In genomic region chr7:142889825-142890224, GRCh38 we compare ENCODE assay signal across 28 cellular contexts. TPM values are rescaled to one million over a fixed set of nuclear protein-coding genes. Genes with fewer than 3 reads are reported as not detected.
"Had no signal": no experiment of that assay in that cellular context is flagged by ENCODE, and none has a peak within 500 bp of the region (broad histone marks: within the 10 kb centered on the region; RNA-seq: fewer than 3 reads in every experiment).

No MANE protein-coding gene starts in this region.

- H3K27me3 ChIP-seq: breast epithelium, right lobe of liver, transverse colon, vagina had no signal

- H3K36me3 Mint-ChIP-seq: activated CD4-positive, alpha-beta memory T cell treated with anti-CD3 and anti-CD28 coated beads for 36 hours; activated naive CD8-positive, alpha-beta T cell treated with anti-CD3 and anti-CD28 coated beads, Interleukin-2, amount 10 ng/mL, durations not matched to agents 7 days and 5 days; naive thymus-derived CD4-positive, alpha-beta T cell; stimulated activated memory B cell treated with anti-CD40 and anti-IgM and Interleukin-4, amounts not matched to agents 10 μg/mL and 1 μg/mL and 100 μg/mL, for 72 hours; T-cell had no signal

- DNase-seq: activated CD4-positive, alpha-beta memory T cell treated with anti-CD3 and anti-CD28 coated beads for 36 hours; activated naive CD4-positive, alpha-beta T cell; activated naive CD8-positive, alpha-beta T cell treated with anti-CD3 and anti-CD28 coated beads, Interleukin-2, amount 10 ng/mL, durations not matched to agents 7 days and 5 days; activated T-cell treated with anti-CD3 and anti-CD28 coated beads, Interleukin-2, amount 50 U/mL, for 1 hour; amniotic stem cell; glutamatergic neuron; hypothalamus; left cardiac atrium; lower lobe of right lung; mesendoderm; naive thymus-derived CD4-positive, alpha-beta T cell; occipital lobe; posterior cingulate gyrus; transverse colon; WERI-Rb-1 had no signal

- H3K36me3 ChIP-seq: breast epithelium, lower lobe of right lung, right lobe of liver, transverse colon, vagina, WERI-Rb-1 had no signal

- H3K4me3 Mint-ChIP-seq: activated CD4-positive, alpha-beta memory T cell treated with anti-CD3 and anti-CD28 coated beads for 36 hours; activated naive CD8-positive, alpha-beta T cell treated with anti-CD3 and anti-CD28 coated beads, Interleukin-2, amount 10 ng/mL, durations not matched to agents 7 days and 5 days; naive thymus-derived CD4-positive, alpha-beta T cell; neural crest cell; stimulated activated memory B cell treated with anti-CD40 and anti-IgM and Interleukin-4, amounts not matched to agents 10 μg/mL and 1 μg/mL and 100 μg/mL, for 72 hours; T-cell; T-helper 2 cell treated with Interferon-gamma antibody and Interleukin-4, amounts not matched to agents 5 μg/mL and 100 μg/mL, for 36 hours had no signal

- H3K27me3 Mint-ChIP-seq: activated naive CD8-positive, alpha-beta T cell treated with anti-CD3 and anti-CD28 coated beads, Interleukin-2, amount 10 ng/mL, durations not matched to agents 7 days and 5 days had no signal

- H3K27ac ChIP-seq: breast epithelium, lower lobe of right lung, right lobe of liver, skin epidermis, transverse colon, vagina, WERI-Rb-1 had no signal

- H3K27ac Mint-ChIP-seq: activated CD4-positive, alpha-beta memory T cell treated with anti-CD3 and anti-CD28 coated beads for 36 hours; activated naive CD8-positive, alpha-beta T cell treated with anti-CD3 and anti-CD28 coated beads, Interleukin-2, amount 10 ng/mL, durations not matched to agents 7 days and 5 days; naive thymus-derived CD4-positive, alpha-beta T cell; stimulated activated memory B cell treated with anti-CD40 and anti-IgM and Interleukin-4, amounts not matched to agents 10 μg/mL and 1 μg/mL and 100 μg/mL, for 72 hours; T-cell; T-helper 2 cell treated with Interferon-gamma antibody and Interleukin-4, amounts not matched to agents 5 μg/mL and 100 μg/mL, for 36 hours had no signal

- H3K9me3 Mint-ChIP-seq: activated CD4-positive, alpha-beta memory T cell treated with anti-CD3 and anti-CD28 coated beads for 36 hours; stimulated activated memory B cell treated with anti-CD40 and anti-IgM and Interleukin-4, amounts not matched to agents 10 μg/mL and 1 μg/mL and 100 μg/mL, for 72 hours; T-cell; T-helper 2 cell treated with Interferon-gamma antibody and Interleukin-4, amounts not matched to agents 5 μg/mL and 100 μg/mL, for 36 hours had no signal

- H3K4me1 ChIP-seq: breast epithelium, lower lobe of right lung, right lobe of liver, transverse colon had no signal

- H3K4me1 Mint-ChIP-seq: stimulated activated memory B cell treated with anti-CD40 and anti-IgM and Interleukin-4, amounts not matched to agents 10 μg/mL and 1 μg/mL and 100 μg/mL, for 72 hours; T-cell had no signal

- H3K9me3 ChIP-seq: breast epithelium, lower lobe of right lung, right lobe of liver, transverse colon, vagina had no signal

- ATAC-seq: left cardiac atrium; lower lobe of right lung; naive thymus-derived CD4-positive, alpha-beta T cell; SK-N-SH treated with all-trans-retinoic acid at 6 μM for 48 hours; stimulated activated memory B cell treated with anti-CD40 and anti-IgM and Interleukin-4, amounts not matched to agents 10 μg/mL and 1 μg/mL and 100 μg/mL, for 72 hours; T-cell had no signal

- H3K4me3 ChIP-seq: breast epithelium, lower lobe of right lung, right lobe of liver, skin epidermis, transverse colon, vagina had no signal

RNA-seq across cellular contexts. Expression of gene TRPV6, which starts 4.3 kb away (rescaled TPM):
- total RNA-seq: activated CD4-positive, alpha-beta memory T cell treated with anti-CD3 and anti-CD28 coated beads for 36 hours; activated naive CD8-positive, alpha-beta T cell treated with anti-CD3 and anti-CD28 coated beads, Interleukin-2, amount 10 ng/mL, durations not matched to agents 7 days and 5 days; T-cell had no signal
- polyA plus RNA-seq: naive thymus-derived CD4-positive, alpha-beta T cell had no signal

RNA-seq across cellular contexts. Expression of gene TRPV5, which starts 43.7 kb away (rescaled TPM):
- total RNA-seq: activated CD4-positive, alpha-beta memory T cell treated with anti-CD3 and anti-CD28 coated beads for 36 hours; activated naive CD8-positive, alpha-beta T cell treated with anti-CD3 and anti-CD28 coated beads, Interleukin-2, amount 10 ng/mL, durations not matched to agents 7 days and 5 days; frontal cortex; left cardiac atrium; lower lobe of right lung; naive thymus-derived CD4-positive, alpha-beta T cell; right lobe of liver; T-cell; temporal lobe; transverse colon; vagina had no signal
- polyA plus RNA-seq: esophagus; naive thymus-derived CD4-positive, alpha-beta T cell had no signal

RNA-seq across cellular contexts. Expression of gene LLCFC1, which starts 49.5 kb away (rescaled TPM):
- total RNA-seq: activated CD4-positive, alpha-beta memory T cell treated with anti-CD3 and anti-CD28 coated beads for 36 hours; activated naive CD8-positive, alpha-beta T cell treated with anti-CD3 and anti-CD28 coated beads, Interleukin-2, amount 10 ng/mL, durations not matched to agents 7 days and 5 days; breast epithelium; cerebellum; frontal cortex; left cardiac atrium; lower lobe of right lung; neural crest cell; occipital lobe; right lobe of liver; T-cell; temporal lobe; transverse colon; vagina had no signal
- polyA plus RNA-seq: esophagus; naive thymus-derived CD4-positive, alpha-beta T cell had no signal
